8 cellular contexts compared by ENCODE assay signal in genomic region chr19:35154535-35155406, GRCh38. TPM values are rescaled to one million over a fixed set of nuclear protein-coding genes. Genes with fewer than 3 reads are reported as not detected.
DNase-seq lines count a peak whose midpoint lies in the region; ATAC-seq and TF ChIP-seq lines count a peak whose summit lies in the region.

A gene with protein sequence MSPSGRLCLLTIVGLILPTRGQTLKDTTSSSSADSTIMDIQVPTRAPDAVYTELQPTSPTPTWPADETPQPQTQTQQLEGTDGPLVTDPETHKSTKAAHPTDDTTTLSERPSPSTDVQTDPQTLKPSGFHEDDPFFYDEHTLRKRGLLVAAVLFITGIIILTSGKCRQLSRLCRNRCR (plus strand): TSS chr19:35154735. CDS start chr19:35155551, 816 bp downstream.

- peak within 1 kb of the TSS; percentile 29; the same call in 1 of the 2 replicates for H3K27ac ChIP-seq in WERI-Rb-1
- H3K27ac ChIP-seq in breast epithelium = peak within 1 kb of the TSS; percentile 77 to 85

- TF ChIP-seq CTCF in GM12864 (IDR thresholded peaks at IDR 0.05; ENCODE audit: low read depth, low read length, missing control alignments) (no peak), LNCaP clone FGC (IDR thresholded peaks at IDR 0.05; ENCODE audit: control insufficient read depth, extremely low read depth, insufficient read depth) (no peak), WERI-Rb-1 (IDR thresholded peaks at IDR 0.05; ENCODE audit: low read depth, low read length) (no peak), breast epithelium (IDR thresholded peaks at IDR 0.05) (peak in 1 of 3 donors; percentile 24), kidney epithelial cell (IDR thresholded peaks at IDR 0.05; ENCODE audit: insufficient read depth, low read length, poor library complexity, severe bottlenecking) (peak; percentile 5)

- H3K27me3 ChIP-seq in WERI-Rb-1 (ENCODE audit: insufficient read depth, low read depth, severe bottlenecking) (no peaks in the 10 kb centered on the region), breast epithelium (no peaks in the 10 kb centered on the region), kidney epithelial cell (ENCODE audit: control insufficient read depth, insufficient read depth, low read length) (peaks cover 3% of the 10 kb centered on the region)

- no peaks in the 10 kb centered on the region for H3K9me3 ChIP-seq in WERI-Rb-1 (ENCODE audit: severe bottlenecking)
- H3K9me3 ChIP-seq in breast epithelium = no peaks in the 10 kb centered on the region

- TF ChIP-seq POLR2A in breast epithelium (IDR thresholded peaks at IDR 0.05) = no peak

- no peaks in the 10 kb centered on the region for H3K4me1 ChIP-seq in breast epithelium

- intact Hi-C loops in breast epithelium (cut with DNase I; ENCODE audit: low total_unique reads) = loop anchor here (10.0 kb wide), 1 partner anchor 110 kb away; the partner anchor contains the start of gene USF2

- DNase-seq in GM12864 (ENCODE audit: low read depth) (no peak), LNCaP clone FGC (ENCODE audit: low read depth) (no peak), WERI-Rb-1 (peak; percentile 69), breast epithelium (ENCODE audit: low spot score in 2 of 2) (peak in 1 of 2 donors; percentile 72), kidney epithelial cell (ENCODE audit: low read depth) (no peak)
- DNase-seq in stimulated activated CD4-positive, alpha-beta T cell treated with anti-CD3 and anti-CD28 coated beads, Interleukin-2, amount 100 ng/mL, for 24 hours = peak; percentile 85 to 87

- ATAC-seq in GM21526 (IDR thresholded peaks at IDR 0.05; ENCODE audit: low FRiP score, unreplicated experiment) (no peak), GM21737 (IDR thresholded peaks at IDR 0.05; ENCODE audit: unreplicated experiment) (no peak)

- H3K36me3 ChIP-seq in WERI-Rb-1 (peaks cover 17% of the 10 kb centered on the region), breast epithelium (no peaks in the 10 kb centered on the region), kidney epithelial cell (ENCODE audit: control insufficient read depth, insufficient read depth, low read length) (no peaks in the 10 kb centered on the region)

- H3K4me3 ChIP-seq in GM12864 (ENCODE audit: low read depth, low read length) (peak within 1 kb of the TSS; percentile 85), LNCaP clone FGC (ENCODE audit: low read depth, low read length) (peak within 1 kb of the TSS; percentile 18; the same call in 1 of the 2 replicates), WERI-Rb-1 (ENCODE audit: low read depth, low read length) (peak within 1 kb of the TSS; percentile 80), breast epithelium (peak within 1 kb of the TSS; percentile 69 to 82 (median 75)), kidney epithelial cell (ENCODE audit: low read depth, low read length) (peak within 1 kb of the TSS; percentile 53)

RNA-seq across cellular contexts. Expression of the gene that starts here (rescaled TPM):
- total RNA-seq in breast epithelium (10 to 100 TPM; 52.4 to 56.7 (median 56.2) TPM), kidney epithelial cell (135 and 153 TPM in 2 replicates)

Comparison
In these comparisons a context has a peak if more than half of its experiments do, and no peak if none do; other contexts are left out.
1. DNase-seq: peak in WERI-Rb-1 (single experiment) and stimulated activated CD4-positive, alpha-beta T cell treated with anti-CD3 and anti-CD28 coated beads, Interleukin-2, amount 100 ng/mL, for 24 hours (2 of 2); none in GM12864 (single experiment), LNCaP clone FGC (single experiment) and kidney epithelial cell (single experiment).
2. H3K4me3 ChIP-seq: peak in every context shown above with its lines; median percentile 85 in GM12864; 80 in WERI-Rb-1; 75 in breast epithelium; 53 in kidney epithelial cell; 18 in LNCaP clone FGC.